8 cellular contexts compared by ENCODE assay signal in genomic region chr3:125055913-125056705, GRCh38. TPM values are rescaled to one million over a fixed set of nuclear protein-coding genes. Genes with fewer than 3 reads are reported as not detected.
A peak's percentile ranks its signal among the peaks of the same experiment; 100 is the strongest.
DNase-seq lines count a peak whose midpoint lies in the region; ATAC-seq and TF ChIP-seq lines count a peak whose summit lies in the region.

Gene HEG1 (minus strand): TSS chr3:125055997. CDS start chr3:125055890, 107 bp downstream.

- H3K27ac ChIP-seq in SJCRH30 (peak within 1 kb of the TSS; percentile 62), osteoblast (ENCODE audit: low read depth, low read length) (peak within 1 kb of the TSS; percentile 99), temporal lobe (ENCODE audit: low read depth, low read length) (peak within 1 kb of the TSS; percentile 67)

- peaks cover 35% of the 10 kb centered on the region for H3K79me2 ChIP-seq in osteoblast (ENCODE audit: insufficient read depth, low read length)

- H3K36me3 ChIP-seq in SJCRH30 = no peaks in the 10 kb centered on the region
- peaks cover 7% of the 10 kb centered on the region for H3K36me3 ChIP-seq in osteoblast (ENCODE audit: insufficient read depth, low read length)

- no peaks in the 10 kb centered on the region for H3K9me3 Mint-ChIP-seq in activated naive CD4-positive, alpha-beta T cell treated with anti-CD3 and anti-CD28 coated beads, Interleukin-2, amount 10 ng/mL, durations not matched to agents 7 days and 5 days

- H3K4me3 ChIP-seq in SJCRH30 (peak within 1 kb of the TSS; percentile 90), osteoblast (ENCODE audit: insufficient read depth, low read length) (peak within 1 kb of the TSS; percentile 72)

- TF ChIP-seq CTCF in osteoblast (IDR thresholded peaks at IDR 0.05; ENCODE audit: extremely low read depth, low read depth, low read length) = no peak

- DNase-seq in Ammon's horn (ENCODE audit: low spot score) (peak; percentile 77), GM19238 (ENCODE audit: insufficient read length, low spot score) (peak; percentile 90), SJCRH30 (peak; percentile 83 to 86), glomerular endothelial cell (ENCODE audit: extremely low read depth, low read depth, low spot score) (no peak), osteoblast (ENCODE audit: insufficient read length, low spot score, missing footprints) (peak; percentile 96)
- DNase-seq in activated naive CD4-positive, alpha-beta T cell treated with anti-CD3 and anti-CD28 coated beads, Interleukin-2, amount 10 ng/mL, durations not matched to agents 7 days and 5 days = peak; percentile 87

- H3K9me3 ChIP-seq in SJCRH30 (replicated peaks) = no peaks in the 10 kb centered on the region
- H3K9me3 ChIP-seq in osteoblast (ENCODE audit: low read depth, low read length) = no peaks in the 10 kb centered on the region

- H3K4me1 ChIP-seq in SJCRH30 = peaks cover 39% of the 10 kb centered on the region
- peaks cover 50% of the 10 kb centered on the region for H3K4me1 ChIP-seq in osteoblast (ENCODE audit: insufficient read depth, low read length)

- ATAC-seq in HG03460 (IDR thresholded peaks at IDR 0.05; ENCODE audit: unreplicated experiment) = peak; percentile 52

- peaks cover 9% of the 10 kb centered on the region for H4K20me1 ChIP-seq in osteoblast (ENCODE audit: insufficient read depth, low read length)

- H2AFZ ChIP-seq in osteoblast (ENCODE audit: low read length) = no peak within 1 kb of the TSS

- H3K27me3 ChIP-seq in SJCRH30 (no peaks in the 10 kb centered on the region), osteoblast (ENCODE audit: insufficient read depth, low read length) (no peaks in the 10 kb centered on the region)

- CTCF ChIA-PET in activated naive CD4-positive, alpha-beta T cell treated with anti-CD3 and anti-CD28 coated beads, Interleukin-2, amount 10 ng/mL, durations not matched to agents 7 days and 5 days (lab: Charles Lee) = no interaction called here

- H3K27me3 Mint-ChIP-seq in activated naive CD4-positive, alpha-beta T cell treated with anti-CD3 and anti-CD28 coated beads, Interleukin-2, amount 10 ng/mL, durations not matched to agents 7 days and 5 days = peaks cover 38% of the 10 kb centered on the region

- H3K4me1 Mint-ChIP-seq in activated naive CD4-positive, alpha-beta T cell treated with anti-CD3 and anti-CD28 coated beads, Interleukin-2, amount 10 ng/mL, durations not matched to agents 7 days and 5 days = peaks cover 47% of the 10 kb centered on the region

- H3K27ac Mint-ChIP-seq in activated naive CD4-positive, alpha-beta T cell treated with anti-CD3 and anti-CD28 coated beads, Interleukin-2, amount 10 ng/mL, durations not matched to agents 7 days and 5 days = peak within 1 kb of the TSS; percentile 93

- H3K4me3 Mint-ChIP-seq in activated naive CD4-positive, alpha-beta T cell treated with anti-CD3 and anti-CD28 coated beads, Interleukin-2, amount 10 ng/mL, durations not matched to agents 7 days and 5 days = peak within 1 kb of the TSS; percentile 97

- H3K4me2 ChIP-seq in osteoblast (ENCODE audit: insufficient read depth, low read length) = peak within 1 kb of the TSS; percentile 79

- peaks cover 14% of the 10 kb centered on the region for H3K36me3 Mint-ChIP-seq in activated naive CD4-positive, alpha-beta T cell treated with anti-CD3 and anti-CD28 coated beads, Interleukin-2, amount 10 ng/mL, durations not matched to agents 7 days and 5 days

RNA-seq across cellular contexts. Expression of gene HEG1, which starts in this region (rescaled TPM):
- total RNA-seq in SJCRH30 (2014; rRNA removed; shearing (Covaris generic)) = 23.3 and 23.9 TPM in 2 replicates
- total RNA-seq in glomerular endothelial cell (45.7 and 104 TPM in 2 replicates), osteoblast (114 and 117 TPM in 2 replicates), temporal lobe (15.0 TPM)
